ENCODE assay signal across 8 cellular contexts in genomic region chr3:49785565-49786356, GRCh38. TPM values are rescaled to one million over a fixed set of nuclear protein-coding genes. Genes with fewer than 3 reads are reported as not detected.
A peak's percentile ranks its signal among the peaks of the same experiment; 100 is the strongest.
DNase-seq lines count a peak whose midpoint lies in the region; ATAC-seq, FAIRE-seq and TF ChIP-seq lines count a peak whose summit lies in the region.

No MANE protein-coding gene starts in this region.

- H2BK120ac ChIP-seq in neuronal stem cell (ENCODE audit: low read depth, low read length), result no peak overlapping the region

- peak; percentile 38 for ATAC-seq in GM21526 (IDR thresholded peaks at IDR 0.05; ENCODE audit: low FRiP score, unreplicated experiment)

- CTCF ChIA-PET in activated CD4-positive, alpha-beta memory T cell treated with anti-CD3 and anti-CD28 coated beads, Interleukin-2, amount 10 ng/mL, durations not matched to agents 7 days and 5 days (lab: Charles Lee), result interaction anchor here (0.8 to 3.6 kb wide), 3 partner anchors 17 to 246 kb away, joined by 3 to 22 read pairs (median 8); partner anchors contain the start of gene INKA1

- no peaks in the 10 kb centered on the region for H3K9me3 ChIP-seq in neuronal stem cell (replicated peaks in 1 of 2; ENCODE audit: control insufficient read depth in 2 of 2, insufficient read depth in 1 of 2, low read depth in 1 of 2, low read length in 2 of 2)

- peak overlapping the region; percentile 75 for H3K27ac Mint-ChIP-seq in activated CD4-positive, alpha-beta memory T cell treated with anti-CD3 and anti-CD28 coated beads, Interleukin-2, amount 10 ng/mL, durations not matched to agents 7 days and 5 days

- H3K27me3 ChIP-seq in neuronal stem cell (ENCODE audit: control insufficient read depth in 3 of 3, insufficient read depth in 3 of 3, low read depth in 1 of 3, low read length in 3 of 3), result no peaks in the 10 kb centered on the region

- no peak overlapping the region for H2AK5ac ChIP-seq in neuronal stem cell (ENCODE audit: low read depth, low read length)

- H3K36me3 Mint-ChIP-seq in activated CD4-positive, alpha-beta memory T cell treated with anti-CD3 and anti-CD28 coated beads, Interleukin-2, amount 10 ng/mL, durations not matched to agents 7 days and 5 days (ENCODE audit: low read depth), result peaks cover 16% of the 10 kb centered on the region

- H3K4me3 ChIP-seq in fibroblast of villous mesenchyme (ENCODE audit: low read depth, low read length) (peak overlapping the region; percentile 87), neuronal stem cell (ENCODE audit: low read length in 2 of 2) (peak overlapping the region; percentile 88 to 97)

- H3K9ac ChIP-seq in neuronal stem cell (ENCODE audit: low read depth, low read length, poor library complexity), result peak overlapping the region; percentile 94

- TF ChIP-seq CTCF in fibroblast of villous mesenchyme (IDR thresholded peaks at IDR 0.05; ENCODE audit: insufficient read depth, low read depth, low read length), result no peak

- no peak overlapping the region for H2BK5ac ChIP-seq in neuronal stem cell (ENCODE audit: low read length)

- H3K14ac ChIP-seq in neuronal stem cell (ENCODE audit: low read length), result peak overlapping the region; percentile 47

- POLR2A ChIA-PET in activated CD4-positive, alpha-beta memory T cell treated with anti-CD3 and anti-CD28 coated beads, Interleukin-2, amount 10 ng/mL, durations not matched to agents 7 days and 5 days (lab: Charles Lee), result interaction anchor here (0.7 to 2.7 kb wide), 17 partner anchors 9 to 304 kb away, joined by 3 to 17 read pairs (median 4); partner anchors contain the start of genes CDHR4, INKA1, RBM5 and UBA7

- H3K27me3 Mint-ChIP-seq in activated CD4-positive, alpha-beta memory T cell treated with anti-CD3 and anti-CD28 coated beads, Interleukin-2, amount 10 ng/mL, durations not matched to agents 7 days and 5 days, result no peaks in the 10 kb centered on the region

- peak overlapping the region; percentile 26 for H3K23ac ChIP-seq in neuronal stem cell (ENCODE audit: low read depth, low read length, poor library complexity)

- DNase-seq in GM04504 (ENCODE audit: low read depth) (peak; percentile 14), HT1080 (ENCODE audit: low read depth) (peak; percentile 30), fibroblast of villous mesenchyme (ENCODE audit: low read depth) (peak; percentile 45), neuronal stem cell (ENCODE audit: low spot score) (peak; percentile 48), DMS79 treated with DMSO at 0.1 percent for 48 hours (lab: John Stamatoyannopoulos, UW) (no peak), HTR-8/SVneo (ENCODE audit: insufficient read length, low spot score) (no peak)
- peak; percentile 47 for DNase-seq in activated CD4-positive, alpha-beta memory T cell treated with anti-CD3 and anti-CD28 coated beads, Interleukin-2, amount 10 ng/mL, durations not matched to agents 7 days and 5 days

- H3K18ac ChIP-seq in neuronal stem cell (ENCODE audit: low read length), result peak overlapping the region; percentile 95

- H4K8ac ChIP-seq in neuronal stem cell (ENCODE audit: low read depth, low read length), result no peak overlapping the region

- WGBS in neuronal stem cell (ENCODE audit: extremely low coverage in 2 of 2, insufficient read length in 2 of 2, insufficient replicate concordance in 1 of 2), 2 donors, result no CpG with 5 or more reads among the region's 50 CpGs

- peaks cover 7 to 11% of the 10 kb centered on the region in 2 donors for H3K4me1 ChIP-seq in neuronal stem cell (ENCODE audit: control insufficient read depth in 2 of 2, insufficient read depth in 1 of 2, low read depth in 1 of 2, low read length in 2 of 2)

- peaks cover 2% of the 10 kb centered on the region for H3K79me1 ChIP-seq in neuronal stem cell (ENCODE audit: low read depth, low read length)

- peak overlapping the region; percentile 89 for H2AFZ ChIP-seq in neuronal stem cell (ENCODE audit: low read length)

- peaks cover 37% of the 10 kb centered on the region for H3K4me1 Mint-ChIP-seq in activated CD4-positive, alpha-beta memory T cell treated with anti-CD3 and anti-CD28 coated beads, Interleukin-2, amount 10 ng/mL, durations not matched to agents 7 days and 5 days

- peak overlapping the region; percentile 85 for H3K4me3 Mint-ChIP-seq in activated CD4-positive, alpha-beta memory T cell treated with anti-CD3 and anti-CD28 coated beads, Interleukin-2, amount 10 ng/mL, durations not matched to agents 7 days and 5 days

- H4K91ac ChIP-seq in neuronal stem cell (ENCODE audit: low read depth, low read length, poor library complexity), result no peak overlapping the region

- no peaks in the 10 kb centered on the region for H3K9me3 Mint-ChIP-seq in activated CD4-positive, alpha-beta memory T cell treated with anti-CD3 and anti-CD28 coated beads, Interleukin-2, amount 10 ng/mL, durations not matched to agents 7 days and 5 days

- peaks cover 8 to 34% of the 10 kb centered on the region in 2 donors for H3K36me3 ChIP-seq in neuronal stem cell (replicated peaks in 1 of 2; ENCODE audit: control insufficient read depth in 2 of 2, insufficient read depth in 2 of 2, low read length in 2 of 2)

- H3K4me2 ChIP-seq in neuronal stem cell (ENCODE audit: insufficient read depth, low read length, poor library complexity, severe bottlenecking), result peak overlapping the region; percentile 75

- no peak overlapping the region for H2BK12ac ChIP-seq in neuronal stem cell (ENCODE audit: low read length)

- no peak for FAIRE-seq in HTR-8/SVneo (lab: Jason Lieb, UNC)

- no peak overlapping the region for H2BK15ac ChIP-seq in neuronal stem cell (ENCODE audit: low read length)

- H3K27ac ChIP-seq in neuronal stem cell (replicated peaks; ENCODE audit: low read length), result peak overlapping the region; percentile 65

- no peak overlapping the region for H3K4ac ChIP-seq in neuronal stem cell (ENCODE audit: low read length)

RNA-seq across cellular contexts. Expression of gene IP6K1, which starts 0.6 kb away (rescaled TPM):
- total RNA-seq in HT1080 (2014; rRNA removed; shearing (Covaris generic)), result 24.7 and 35.4 TPM in 2 replicates
- polyA plus RNA-seq in HT1080 (2015; cell fraction: cytosol; rRNA removed), result 21.0 and 23.4 TPM in 2 replicates
- 21.4 and 21.8 TPM in 2 replicates for polyA plus RNA-seq in HT1080 (2015; cell fraction: nucleus; rRNA removed)
- 10 to 100 TPM; 38.8 to 39.2 TPM for total RNA-seq in activated CD4-positive, alpha-beta memory T cell treated with anti-CD3 and anti-CD28 coated beads, Interleukin-2, amount 10 ng/mL, durations not matched to agents 7 days and 5 days
- total RNA-seq in fibroblast of villous mesenchyme, result 45.1 and 47.9 TPM in 2 replicates
- 20.7 TPM for polyA plus RNA-seq in neuronal stem cell (2013, experiment 1 of 2)
- 19.6 TPM for polyA plus RNA-seq in neuronal stem cell (2013, experiment 2 of 2)

RNA-seq across cellular contexts. Expression of gene CDHR4, which starts 13.9 kb away (rescaled TPM):
- total RNA-seq in HT1080 (2014; rRNA removed; shearing (Covaris generic)), result not detected in 2 replicates
- 0.06 TPM in 1 of 2 replicates, not detected in the other for polyA plus RNA-seq in HT1080 (2015; cell fraction: cytosol; rRNA removed)
- 0.57 and 1.0 TPM in 2 replicates for polyA plus RNA-seq in HT1080 (2015; cell fraction: nucleus; rRNA removed)
- not detected for total RNA-seq in activated CD4-positive, alpha-beta memory T cell treated with anti-CD3 and anti-CD28 coated beads, Interleukin-2, amount 10 ng/mL, durations not matched to agents 7 days and 5 days
- not detected in 2 replicates for total RNA-seq in fibroblast of villous mesenchyme
- polyA plus RNA-seq in neuronal stem cell (2013, experiment 1 of 2), result 0.13 TPM
- polyA plus RNA-seq in neuronal stem cell (2013, experiment 2 of 2), result 0.06 TPM

RNA-seq across cellular contexts. Expression of gene INKA1, which starts 17.3 kb away (rescaled TPM):
- total RNA-seq in HT1080 (2014; rRNA removed; shearing (Covaris generic)), result 1.6 and 5.1 TPM in 2 replicates
- 2.3 TPM in 2 replicates for polyA plus RNA-seq in HT1080 (2015; cell fraction: cytosol; rRNA removed)
- polyA plus RNA-seq in HT1080 (2015; cell fraction: nucleus; rRNA removed), result 0.44 and 1.3 TPM in 2 replicates
- total RNA-seq in activated CD4-positive, alpha-beta memory T cell treated with anti-CD3 and anti-CD28 coated beads, Interleukin-2, amount 10 ng/mL, durations not matched to agents 7 days and 5 days, result under 1 TPM; 0.20 to 0.48 TPM
- 4.7 and 11.0 TPM in 2 replicates for total RNA-seq in fibroblast of villous mesenchyme
- 0.56 TPM for polyA plus RNA-seq in neuronal stem cell (2013, experiment 1 of 2)
- polyA plus RNA-seq in neuronal stem cell (2013, experiment 2 of 2), result 0.42 TPM

RNA-seq across cellular contexts. Expression of gene UBA7, which starts 28.0 kb away (rescaled TPM):
- total RNA-seq in HT1080 (2014; rRNA removed; shearing (Covaris generic)), result 8.1 and 13.0 TPM in 2 replicates
- polyA plus RNA-seq in HT1080 (2015; cell fraction: cytosol; rRNA removed), result 6.2 and 8.1 TPM in 2 replicates
- polyA plus RNA-seq in HT1080 (2015; cell fraction: nucleus; rRNA removed), result 150 and 155 TPM in 2 replicates
- total RNA-seq in activated CD4-positive, alpha-beta memory T cell treated with anti-CD3 and anti-CD28 coated beads, Interleukin-2, amount 10 ng/mL, durations not matched to agents 7 days and 5 days, result 100 to 1,000 TPM; 179 to 182 TPM
- 44.0 and 48.0 TPM in 2 replicates for total RNA-seq in fibroblast of villous mesenchyme
- 4.4 TPM for polyA plus RNA-seq in neuronal stem cell (2013, experiment 1 of 2)
- 3.2 TPM for polyA plus RNA-seq in neuronal stem cell (2013, experiment 2 of 2)

Comparison
In these comparisons a context has a peak if more than half of its experiments do, and no peak if none do; other contexts are left out.
1. DNase-seq: peak in GM04504 (single experiment), HT1080 (single experiment), activated CD4-positive, alpha-beta memory T cell treated with anti-CD3 and anti-CD28 coated beads, Interleukin-2, amount 10 ng/mL, durations not matched to agents 7 days and 5 days (single experiment), fibroblast of villous mesenchyme (single experiment) and neuronal stem cell (single experiment); none in DMS79 treated with DMSO at 0.1 percent for 48 hours (single experiment) and HTR-8/SVneo (single experiment).